Comparison of ENCODE assay signal across 19 cellular contexts in the genomic region with DNA sequence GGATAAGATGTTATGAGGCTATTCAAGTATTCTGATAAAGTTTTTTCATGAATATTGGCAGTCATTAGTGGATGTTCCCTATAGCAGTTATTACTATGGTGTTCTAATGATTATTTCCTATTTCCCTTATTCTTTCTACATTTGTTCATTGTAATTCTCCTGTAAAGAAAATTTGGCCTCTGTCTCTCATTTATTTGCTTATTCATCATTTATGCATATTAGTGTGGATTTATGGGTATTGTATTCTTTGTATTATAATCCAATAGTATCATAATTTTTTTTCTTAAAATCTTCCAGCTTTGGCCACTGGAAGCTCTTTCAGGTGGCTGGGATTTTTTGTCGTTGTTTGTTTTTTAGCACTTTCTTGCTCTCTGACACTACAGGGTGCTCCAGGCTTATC. TPM values are rescaled to one million over a fixed set of nuclear protein-coding genes. Genes with fewer than 3 reads are reported as not detected.
DNase-seq lines count a peak whose midpoint lies in the region; ATAC-seq, FAIRE-seq and TF ChIP-seq lines count a peak whose summit lies in the region.
"Had no signal": no experiment of that assay in that cellular context is flagged by ENCODE, and none has a peak within 500 bp of the region (broad histone marks: within the 10 kb centered on the region; RNA-seq: fewer than 3 reads in every experiment).

No MANE protein-coding gene starts in this region.

- TF ChIP-seq CTCF in HepG2 (CRISPR knock-in tag; IDR thresholded peaks at IDR 0.05) (no peak), right lobe of liver (IDR thresholded peaks at IDR 0.05) (no peak), K562 (IDR thresholded peaks at IDR 0.05 in 2 of 3, conservative IDR thresholded peaks at IDR 0.05 in 1 of 3; ENCODE audit: insufficient read depth in 2 of 3, low read depth in 1 of 3, low read length in 3 of 3) (no peak), esophagus muscularis mucosa (IDR thresholded peaks at IDR 0.05) (no peak)

- POLR2A ChIA-PET in HepG2 (lab: Yijun Ruan, JAX) (no interaction called here), K562 (lab: Yijun Ruan, JAX) (no interaction called here)

- FAIRE-seq in HepG2 (lab: Jason Lieb, UNC) (no peak), K562 (lab: Jason Lieb, UNC) (no peak)
- FAIRE-seq: D721Med, G401.6, GM12891, GM19239 had no signal

- TF ChIP-seq RAD21 in HepG2 (CRISPR knock-in tag; IDR thresholded peaks at IDR 0.05) = no peak
- TF ChIP-seq RAD21 in K562 (CRISPR knock-in tag; conservative IDR thresholded peaks at IDR 0.05 in 1 of 2, IDR thresholded peaks at IDR 0.05 in 1 of 2) = no peak

- no peak overlapping the region for H3K4me3 ChIP-seq in HepG2 (replicated peaks in 1 of 3; ENCODE audit: insufficient read depth in 1 of 3, low read depth in 2 of 3, low read length in 3 of 3)
- H3K4me3 ChIP-seq in right lobe of liver = no peak overlapping the region
- no peak overlapping the region for H3K4me3 ChIP-seq in K562
- no peak overlapping the region for H3K4me3 ChIP-seq in esophagus muscularis mucosa
- no peak overlapping the region for H3K4me3 ChIP-seq in HAP-1
- H3K4me3 ChIP-seq: BLaER1 had no signal

- H3K27ac ChIP-seq in HepG2 (ENCODE audit: extremely low read length, insufficient read depth, low read length) (no peak overlapping the region), right lobe of liver (no peak overlapping the region), K562 (ENCODE audit: extremely low read depth, low read depth, low read length) (no peak overlapping the region), esophagus muscularis mucosa (replicated peaks in 1 of 4) (peak overlapping the region in 3 of 4 donors; percentile 1 to 43 (median 32))
- H3K27ac ChIP-seq: 22Rv1, BLaER1 had no signal

- H3K9me1 ChIP-seq in K562 (ENCODE audit: control insufficient read depth, insufficient read depth, low read length) = no peaks in the 10 kb centered on the region

- TF ChIP-seq POLR2A in HepG2 (IDR thresholded peaks at IDR 0.05; ENCODE audit: insufficient read depth in 1 of 2, low read depth in 2 of 2, low read length in 2 of 2) (no peak), right lobe of liver (IDR thresholded peaks at IDR 0.05) (no peak), K562 (conservative IDR thresholded peaks at IDR 0.05) (no peak), esophagus muscularis mucosa (IDR thresholded peaks at IDR 0.05; ENCODE audit: low read depth) (no peak)

- ATAC-seq in HepG2 (no peak), right lobe of liver (no peak), K562 (no peak)
- ATAC-seq: CD8-positive, alpha-beta T cell had no signal

- no peak overlapping the region for H3K9ac ChIP-seq in HepG2 (ENCODE audit: insufficient read depth, low read depth, low read length)
- no peak overlapping the region for H3K9ac ChIP-seq in K562 (ENCODE audit: insufficient read depth in 1 of 2, low read depth in 2 of 2, low read length in 2 of 2)
- H3K9ac ChIP-seq: BLaER1 had no signal

- H3K9me3 ChIP-seq in HepG2 (ENCODE audit: low read length) (no peaks in the 10 kb centered on the region), right lobe of liver (no peaks in the 10 kb centered on the region), K562 (replicated peaks; ENCODE audit: control insufficient read depth, insufficient read depth, low read depth, low read length) (no peaks in the 10 kb centered on the region), esophagus muscularis mucosa (no peaks in the 10 kb centered on the region), HAP-1 (no peaks in the 10 kb centered on the region)

- H3K4me1 ChIP-seq in HepG2 (ENCODE audit: insufficient read depth, low read length) (no peaks in the 10 kb centered on the region), right lobe of liver (no peaks in the 10 kb centered on the region), K562 (replicated peaks in 1 of 2; ENCODE audit: control insufficient read depth in 2 of 2, insufficient read depth in 2 of 2, low read length in 2 of 2) (no peaks in the 10 kb centered on the region), esophagus muscularis mucosa (peaks cover 21 to 53% (median 50%) of the 10 kb centered on the region in 4 donors), HAP-1 (peaks cover 10% of the 10 kb centered on the region)
- H3K4me1 ChIP-seq: BLaER1 had no signal

- H3K79me2 ChIP-seq in HepG2 (ENCODE audit: insufficient read depth, low read length) (no peaks in the 10 kb centered on the region), K562 (ENCODE audit: control insufficient read depth, insufficient read depth, low read length) (no peaks in the 10 kb centered on the region)

- H3K4me2 ChIP-seq in HepG2 (ENCODE audit: low read depth, low read length) = no peak overlapping the region
- H3K4me2 ChIP-seq in K562 (ENCODE audit: insufficient read depth, low read length) = no peak overlapping the region
- H3K4me2 ChIP-seq: BLaER1 had no signal

- H2AFZ ChIP-seq in HepG2 (ENCODE audit: low read length) = no peak overlapping the region
- H2AFZ ChIP-seq in K562 (ENCODE audit: low read depth, low read length) = no peak overlapping the region

- TF ChIP-seq EP300 in HepG2 (IDR thresholded peaks at IDR 0.05; ENCODE audit: low read depth in 2 of 2, low read length in 2 of 2) (no peak), HepG2 (CRISPR knock-in tag; IDR thresholded peaks at IDR 0.05; ENCODE audit: borderline replicate concordance) (no peak), K562 (IDR thresholded peaks at IDR 0.05; ENCODE audit: low read length) (no peak), esophagus muscularis mucosa (IDR thresholded peaks at IDR 0.05) (no peak)

- CTCF ChIA-PET in HepG2 (lab: Yijun Ruan, JAX; ENCODE audit: low intra/inter-chr PET ratio, low total read pairs) = no interaction called here
- CTCF ChIA-PET in K562 (lab: Yijun Ruan, JAX; ENCODE audit: low intra/inter-chr PET ratio) = no interaction called here

- H4K20me1 ChIP-seq in HepG2 (ENCODE audit: insufficient read depth, low read length) = no peaks in the 10 kb centered on the region
- H4K20me1 ChIP-seq in K562 (replicated peaks; ENCODE audit: control insufficient read depth, insufficient read depth, low read length) = no peaks in the 10 kb centered on the region

- in situ Hi-C loops in HepG2 (cut with HindIII; ENCODE audit: extremely low pct_ligation_motif_present, low pct_unique_long_range_greater_than_20kb) (no loop called here), K562 (cut with MboI) (no loop called here), HAP-1 (cut with MboI; ENCODE audit: low sequenced_read_pairs) (no loop called here)

- no TSS peak for BruUV-seq in HepG2 (replicated peaks; lab: Mats Ljungman, UMichigan)
- BruUV-seq in K562 (replicated peaks; lab: Mats Ljungman, UMichigan) = no TSS peak

- intact Hi-C loops in HepG2 (cut with micrococcal nuclease; ENCODE audit: unreplicated experiment) = no loop called here
- intact Hi-C loops in right lobe of liver (cut with DNase I) = no loop called here
- intact Hi-C loops in K562 (cut with micrococcal nuclease) = no loop called here
- intact Hi-C loops in esophagus muscularis mucosa (cut with DNase I) = loop anchor here (5.0 kb wide), 1 partner anchor 44 kb away; no protein-coding TSS in a partner anchor

- H3K27me3 ChIP-seq in HepG2 (ENCODE audit: control insufficient read depth in 1 of 2, insufficient read depth in 2 of 2, low read length in 2 of 2) (0 out of 5 replicates have a peak, but pooled peaks cover 0 to 3% of the 10 kb centered on the region in 2 experiments), right lobe of liver (no peaks in the 10 kb centered on the region), K562 (ENCODE audit: control insufficient read depth in 2 of 2, insufficient read depth in 2 of 2, low read length in 2 of 2) (peaks cover 0 to 5% of the 10 kb centered on the region in 2 experiments; a peak in 3 of 5 replicates), esophagus muscularis mucosa (no peaks in the 10 kb centered on the region), HAP-1 (ENCODE audit: low read depth) (no peaks in the 10 kb centered on the region)
- H3K27me3 ChIP-seq: BE2C, BLaER1 had no signal

- H3K36me3 ChIP-seq in HepG2 (replicated peaks in 1 of 2; ENCODE audit: control insufficient read depth in 1 of 2, insufficient read depth in 2 of 2, low read length in 2 of 2) (no peaks in the 10 kb centered on the region), right lobe of liver (no peaks in the 10 kb centered on the region), K562 (ENCODE audit: control insufficient read depth, insufficient read depth, low read length) (no peaks in the 10 kb centered on the region), esophagus muscularis mucosa (no peaks in the 10 kb centered on the region), HAP-1 (replicated peaks) (no peaks in the 10 kb centered on the region; the same call in 1 of the 2 replicates)

- 0% methylated on average over 1 of the region's 1 CpG for WGBS in HepG2 (ENCODE audit: low lambda C conversion rate)
- 70% methylated on average over 1 of the region's 1 CpG for WGBS in right lobe of liver (ENCODE audit: insufficient coverage, low coverage, low lambda C conversion rate, missing lambda C conversion rate)
- WGBS in K562 (ENCODE audit: insufficient coverage, low coverage, missing lambda C conversion rate) = 7% methylated on average over 1 of the region's 1 CpG
- 96% methylated on average over 1 of the region's 1 CpG for whole genome bisulfite sequencing in esophagus muscularis mucosa

- DNase-seq in HepG2 (ENCODE audit: low spot score) (no peak), right lobe of liver (no peak), K562 (ENCODE audit: extremely low read depth in 1 of 4, low spot score in 3 of 4) (no peak), esophagus muscularis mucosa (ENCODE audit: extremely low spot score) (no peak), HAP-1 (ENCODE audit: low spot score in 2 of 2) (no peak), D341Med (ENCODE audit: low spot score) (no peak)
- DNase-seq: ACHN; BE2C; C1 segment of cervical spinal cord; CD4-positive, CD25-positive, alpha-beta regulatory T cell; CD8-positive, alpha-beta T cell; DMS79 treated with DMSO at 0.1 percent for 48 hours; GF-D8 had no signal

RNA-seq across cellular contexts. Expression of gene JAM3, which starts 47.3 kb away (rescaled TPM):
- 2.0 and 2.8 TPM in 2 replicates for total RNA-seq in HepG2 (2016; rRNA removed; fragmentation: Illumina TruSeq; extraction: Trizol)
- 0.20 and 0.26 TPM in 2 replicates for total RNA-seq in HepG2 (2016; cell fraction: cytosol; rRNA removed; fragmentation: Illumina TruSeq; extraction: Trizol; ENCODE audit: low read depth)
- total RNA-seq in HepG2 (2016; cell fraction: insoluble cytoplasmic fraction; rRNA removed; fragmentation: Illumina TruSeq; extraction: Trizol) = 1.3 and 2.8 TPM in 2 replicates
- 0.87 and 0.96 TPM in 2 replicates for total RNA-seq in HepG2 (2016; cell fraction: membrane; rRNA removed; fragmentation: Illumina TruSeq; extraction: Trizol)
- total RNA-seq in HepG2 (2016; cell fraction: nucleus; rRNA removed; fragmentation: Illumina TruSeq; extraction: Trizol) = 2.9 and 3.8 TPM in 2 replicates
- 0.71 and 0.98 TPM in 2 replicates for polyA plus RNA-seq in HepG2 (2011; rRNA removed)
- 0.83 and 1.1 TPM in 2 replicates for polyA plus RNA-seq in HepG2 (2011; cell fraction: cytosol; rRNA removed)
- polyA plus RNA-seq in HepG2 (2011; cell fraction: nucleus; rRNA removed) = 1.2 and 1.7 TPM in 2 replicates
- 0.97 and 1.0 TPM in 2 replicates for polyA plus RNA-seq in HepG2 (2012)
- polyA plus RNA-seq in HepG2 (2016; cell fraction: cytosol; fragmentation: Illumina TruSeq; extraction: Trizol; ENCODE audit: low read depth) = 0.15 TPM in 2 replicates
- polyA plus RNA-seq in HepG2 (2016; cell fraction: insoluble cytoplasmic fraction; fragmentation: Illumina TruSeq; extraction: Trizol; ENCODE audit: low read depth) = 1.6 and 1.7 TPM in 2 replicates
- 0.31 and 0.49 TPM in 2 replicates for polyA plus RNA-seq in HepG2 (2016; cell fraction: membrane; fragmentation: Illumina TruSeq; extraction: Trizol; ENCODE audit: low read depth)
- polyA plus RNA-seq in HepG2 (2016; cell fraction: nucleus; fragmentation: Illumina TruSeq; extraction: Trizol; ENCODE audit: insufficient read depth, low read depth) = 5.8 and 6.6 TPM in 2 replicates
- 1.6 TPM in 1 of 2 replicates, not detected in the other for polyA minus RNA-seq in HepG2 (2011; rRNA and poly(A)+ RNA removed; ENCODE audit: low replicate concordance)
- 1.1 and 1.2 TPM in 2 replicates for polyA minus RNA-seq in HepG2 (2011; cell fraction: cytosol; rRNA and poly(A)+ RNA removed)
- 0.37 and 0.39 TPM in 2 replicates for polyA minus RNA-seq in HepG2 (2011; cell fraction: nucleus; rRNA and poly(A)+ RNA removed)
- total RNA-seq in right lobe of liver = 1 to 10 TPM in 5 of 6 experiments, under 1 TPM in 1; 0.86 to 2.5 (median 1.6) TPM
- total RNA-seq in K562 (2011; cell fraction: chromatin; rRNA removed; ENCODE audit: low replicate concordance) = 1.5 and 2.0 TPM in 2 replicates
- total RNA-seq in K562 (2011; cell fraction: nucleolus; rRNA removed) = 1.3 TPM in 2 replicates
- 2.2 and 2.3 TPM in 2 replicates for total RNA-seq in K562 (2011; cell fraction: nucleoplasm; rRNA removed)
- total RNA-seq in K562 (2014; rRNA removed) = 0.36 and 0.53 TPM in 2 replicates
- 0.44 and 0.48 TPM in 2 replicates for total RNA-seq in K562 (2014; rRNA removed; fragmentation: Illumina TruSeq; extraction: Trizol)
- 0.19 and 0.22 TPM in 2 replicates for total RNA-seq in K562 (2015; rRNA removed; fragmentation: Illumina TruSeq; extraction: Trizol)
- total RNA-seq in K562 (2021) = 0.40 and 1.1 TPM in 2 replicates
- 0.07 and 0.42 TPM in 2 replicates for polyA plus RNA-seq in K562 (2011; rRNA removed)
- 0.07 and 0.52 TPM in 2 replicates for polyA plus RNA-seq in K562 (2011; cell fraction: cytosol; rRNA removed)
- 0.15 and 0.82 TPM in 2 replicates for polyA plus RNA-seq in K562 (2011; cell fraction: nucleus; rRNA removed)
- 0.71 and 0.79 TPM in 2 replicates for polyA plus RNA-seq in K562 (2012)
- 0.30 and 0.47 TPM in 2 replicates for polyA plus RNA-seq in K562 (2014; fragmentation: Illumina TruSeq; extraction: Trizol)
- under 1 TPM; 0.72 to 0.76 TPM for polyA plus RNA-seq in K562 (2014; fragmentation: Nextera tagmentation; extraction: Ambion mirVana)
- polyA plus RNA-seq in K562 (2014; rRNA removed) = 0.36 and 0.37 TPM in 2 replicates
- 1.0 TPM in 1 of 2 replicates, not detected in the other for polyA minus RNA-seq in K562 (2011; rRNA and poly(A)+ RNA removed)
- 0.48 TPM in 1 of 2 replicates, not detected in the other for polyA minus RNA-seq in K562 (2011; cell fraction: cytosol; rRNA and poly(A)+ RNA removed)
- polyA minus RNA-seq in K562 (2011; cell fraction: nucleus; rRNA and poly(A)+ RNA removed) = 0.40 TPM in 1 of 2 replicates, not detected in the other
- total RNA-seq in esophagus muscularis mucosa = 100 to 1,000 TPM in 2 of 4 donors, 10 to 100 TPM in 2; 84.2 to 122 (median 96.5) TPM

Comparison
In these comparisons a context has a peak if more than half of its experiments do, and no peak if none do; other contexts are left out.
1. H3K27ac ChIP-seq: peak in esophagus muscularis mucosa (3 of 4); none in HepG2 (single experiment), right lobe of liver (0 of 3) and K562 (single experiment).
2. RNA of gene JAM3, which starts 47.3 kb away (total RNA-seq): 84.2 to 122 TPM in esophagus muscularis mucosa; 0.20 to 3.8 TPM in HepG2, 0.86 to 2.5 TPM in right lobe of liver and 0.19 to 2.3 TPM in K562; every median in the first group is over 10 times any median in the second.
3. Of the 241 proteins assayed by ChIP-seq in both HepG2 and K562: peak only in HepG2: MAFF and MAFK; only in K562: MAFG; in both: none; in neither: 238.